8 cellular contexts compared by ENCODE assay signal in the genomic region with DNA sequence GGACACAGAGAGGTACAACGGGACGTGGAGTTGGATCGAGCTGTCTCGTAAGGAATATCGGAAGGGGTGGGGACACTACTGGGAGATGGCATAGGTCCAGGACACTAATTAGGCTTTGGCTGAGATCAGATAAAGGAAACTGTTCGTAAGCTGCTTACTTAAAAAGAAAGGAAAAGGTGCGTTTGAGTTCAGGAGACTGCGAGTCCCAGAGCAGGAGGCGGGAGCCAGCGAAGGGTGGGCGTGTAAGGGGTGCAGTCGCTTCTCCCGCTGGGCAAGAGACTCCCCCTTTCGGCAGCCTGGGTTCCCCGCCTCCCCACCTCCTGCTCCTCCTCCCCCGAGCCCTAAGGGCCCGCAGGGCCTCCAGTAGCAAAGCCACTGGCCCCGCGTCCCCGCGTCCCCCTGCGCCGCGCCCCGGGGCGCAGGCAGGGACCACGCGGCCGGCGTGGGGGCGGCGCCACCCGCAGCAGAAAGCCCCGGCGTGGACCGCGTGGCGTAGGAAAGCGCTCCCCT. TPM values are rescaled to one million over a fixed set of nuclear protein-coding genes. Genes with fewer than 3 reads are reported as not detected.
DNase-seq lines count a peak whose midpoint lies in the region; ATAC-seq and TF ChIP-seq lines count a peak whose summit lies in the region.

No MANE protein-coding gene starts in this region.

- peak; percentile 61 for ATAC-seq in GM21526 (IDR thresholded peaks at IDR 0.05; ENCODE audit: low FRiP score, unreplicated experiment)

- no peaks in the 10 kb centered on the region for H3K9me3 Mint-ChIP-seq in T-helper 1 cell treated with Interleukin-12 subunit alpha and Interleukin-12 subunit beta and Interleukin-4 antibody, amounts not matched to agents 30 μg/mL and 1 μg/mL, for 36 hours

- no peak for TF ChIP-seq CTCF in astrocyte of the cerebellum (IDR thresholded peaks at IDR 0.05; ENCODE audit: low read depth, low read length, missing control alignments)

- H3K27me3 ChIP-seq in HUES64 (ENCODE audit: insufficient read depth, low read length) (peaks cover 33% of the 10 kb centered on the region), iPS-15b (ENCODE audit: control insufficient read depth, insufficient read depth, low read length) (peaks cover 24% of the 10 kb centered on the region), skeletal muscle satellite cell (ENCODE audit: control insufficient read depth, insufficient read depth, low read length) (no peaks in the 10 kb centered on the region)

- peaks cover 12% of the 10 kb centered on the region for H3K4me1 Mint-ChIP-seq in T-helper 1 cell treated with Interleukin-12 subunit alpha and Interleukin-12 subunit beta and Interleukin-4 antibody, amounts not matched to agents 30 μg/mL and 1 μg/mL, for 36 hours (ENCODE audit: low read depth)

- no peak overlapping the region for H3K27ac ChIP-seq in HUES64 (ENCODE audit: low read depth, low read length)

- peak overlapping the region; percentile 87 for H3K9ac ChIP-seq in ES-I3 (ENCODE audit: low read depth, low read length)
- peak overlapping the region; percentile 67 for H3K9ac ChIP-seq in HUES64 (ENCODE audit: low read depth, low read length)
- H3K9ac ChIP-seq in iPS-15b (ENCODE audit: low read depth, low read length), result peak overlapping the region; percentile 16
- peak overlapping the region; percentile 90 for H3K9ac ChIP-seq in skeletal muscle satellite cell (ENCODE audit: low read depth, low read length)

- no peaks in the 10 kb centered on the region for H3K9me3 ChIP-seq in ES-I3 (ENCODE audit: control insufficient read depth, insufficient read depth, low read length)
- H3K9me3 ChIP-seq in HUES64 (ENCODE audit: insufficient read depth, low read depth, low read length), result no peaks in the 10 kb centered on the region
- no peaks in the 10 kb centered on the region for H3K9me3 ChIP-seq in iPS-15b (ENCODE audit: control insufficient read depth, insufficient read depth, low read length)
- H3K9me3 ChIP-seq in skeletal muscle satellite cell (replicated peaks; ENCODE audit: low read length), result no peaks in the 10 kb centered on the region

- peaks cover 16% of the 10 kb centered on the region for H3K27me3 Mint-ChIP-seq in T-helper 1 cell treated with Interleukin-12 subunit alpha and Interleukin-12 subunit beta and Interleukin-4 antibody, amounts not matched to agents 30 μg/mL and 1 μg/mL, for 36 hours (ENCODE audit: low read depth)

- DNase-seq in astrocyte of the cerebellum (ENCODE audit: low read depth), result no peak
- DNase-seq in NCI-H128 (lab: John Stamatoyannopoulos, UW; ENCODE audit: unreplicated experiment), result no peak

- peak overlapping the region; percentile 82 for H3K4me3 Mint-ChIP-seq in T-helper 1 cell treated with Interleukin-12 subunit alpha and Interleukin-12 subunit beta and Interleukin-4 antibody, amounts not matched to agents 30 μg/mL and 1 μg/mL, for 36 hours

- H3K4me3 ChIP-seq in HUES64 (ENCODE audit: low read length) (peak overlapping the region; percentile 72), astrocyte of the cerebellum (ENCODE audit: low read depth, low read length) (peak overlapping the region; percentile 75), iPS-15b (ENCODE audit: low read depth, low read length) (peak overlapping the region; percentile 66), skeletal muscle satellite cell (ENCODE audit: low read length) (peak overlapping the region; percentile 96)

- 5% methylated on average over 39 of the region's 39 CpGs for WGBS in HUES64

- peak overlapping the region; percentile 91 for H3K4me2 ChIP-seq in skeletal muscle satellite cell (ENCODE audit: low read length)

- in situ Hi-C loops in astrocyte of the cerebellum (cut with HindIII; ENCODE audit: low sequenced_read_pairs), result no loop called here

- peak overlapping the region; percentile 53 for H3K27ac Mint-ChIP-seq in T-helper 1 cell treated with Interleukin-12 subunit alpha and Interleukin-12 subunit beta and Interleukin-4 antibody, amounts not matched to agents 30 μg/mL and 1 μg/mL, for 36 hours

- no peaks in the 10 kb centered on the region; the same call in 1 of the 2 replicates for H3K4me1 ChIP-seq in ES-I3 (ENCODE audit: insufficient read depth, low read length)
- 0 out of 2 replicates have a peak, but pooled peaks cover 4% of the 10 kb centered on the region for H3K4me1 ChIP-seq in HUES64 (ENCODE audit: insufficient read depth, low read length)
- peaks cover 5% of the 10 kb centered on the region for H3K4me1 ChIP-seq in iPS-15b (ENCODE audit: control insufficient read depth, insufficient read depth, low read length)
- peaks cover 34% of the 10 kb centered on the region for H3K4me1 ChIP-seq in skeletal muscle satellite cell (ENCODE audit: control insufficient read depth, insufficient read depth, low read length)

- H3K36me3 ChIP-seq in ES-I3 (ENCODE audit: insufficient read depth, low read length), result no peaks in the 10 kb centered on the region
- H3K36me3 ChIP-seq in HUES64 (ENCODE audit: insufficient read depth, low read length), result no peaks in the 10 kb centered on the region
- H3K36me3 ChIP-seq in iPS-15b (ENCODE audit: control insufficient read depth, insufficient read depth, low read length), result no peaks in the 10 kb centered on the region
- H3K36me3 ChIP-seq in skeletal muscle satellite cell (ENCODE audit: insufficient read depth, low read length), result no peaks in the 10 kb centered on the region

- no peaks in the 10 kb centered on the region for H3K36me3 Mint-ChIP-seq in T-helper 1 cell treated with Interleukin-12 subunit alpha and Interleukin-12 subunit beta and Interleukin-4 antibody, amounts not matched to agents 30 μg/mL and 1 μg/mL, for 36 hours (ENCODE audit: low read depth)

RNA-seq across cellular contexts. Expression of a gene that starts 0.6 kb away (rescaled TPM):
- 4.7 TPM for polyA plus RNA-seq in HUES64 (2013, experiment 1 of 2)
- 5.4 TPM for polyA plus RNA-seq in HUES64 (2013, experiment 2 of 2)
- total RNA-seq in skeletal muscle satellite cell (2012; rRNA removed), result 17.9 and 21.0 TPM in 2 replicates

Comparison
In these comparisons a context has a peak if more than half of its experiments do, and no peak if none do; other contexts are left out.
1. H3K9ac ChIP-seq: peak in every context shown above with its lines; median percentile 90 in skeletal muscle satellite cell; 87 in ES-I3; 67 in HUES64; 16 in iPS-15b.